ENCODE assay signal across 21 cellular contexts in genomic region chr5:172315599-172316531, GRCh38. TPM values are rescaled to one million over a fixed set of nuclear protein-coding genes. Genes with fewer than 3 reads are reported as not detected.
DNase-seq lines count a peak whose midpoint lies in the region; ATAC-seq and TF ChIP-seq lines count a peak whose summit lies in the region.
"Had no signal": no experiment of that assay in that cellular context is flagged by ENCODE, and none has a peak within 500 bp of the region (broad histone marks: within the 10 kb centered on the region; RNA-seq: fewer than 3 reads in every experiment).

No MANE protein-coding gene starts in this region.

- H3K4me3 Mint-ChIP-seq in T-helper 17 cell, result no peak overlapping the region
- H3K4me3 Mint-ChIP-seq: activated naive CD4-positive, alpha-beta T cell treated with anti-CD3 and anti-CD28 coated beads, Interleukin-2, amount 10 ng/mL, durations not matched to agents 7 days and 5 days; brain; nephron; T-helper 1 cell treated with Interleukin-12 subunit alpha and Interleukin-12 subunit beta and Interleukin-4 antibody, amounts not matched to agents 30 μg/mL and 1 μg/mL, for 36 hours had no signal

- CTCF ChIA-PET in PC-3 (lab: Charles Lee), result no interaction called here

- peaks cover 2% of the 10 kb centered on the region for H3K36me3 Mint-ChIP-seq in T-helper 17 cell (ENCODE audit: low read depth)
- H3K36me3 Mint-ChIP-seq: activated naive CD4-positive, alpha-beta T cell treated with anti-CD3 and anti-CD28 coated beads, Interleukin-2, amount 10 ng/mL, durations not matched to agents 7 days and 5 days; brain had no signal

- no peaks in the 10 kb centered on the region for H3K36me3 ChIP-seq in PC-3 (ENCODE audit: low read depth, low read length)
- H3K36me3 ChIP-seq in stomach, result no peaks in the 10 kb centered on the region
- H3K36me3 ChIP-seq: thyroid gland had no signal

- no peaks in the 10 kb centered on the region for H3K79me2 ChIP-seq in PC-3 (ENCODE audit: low read length)

- H3K9me2 ChIP-seq in PC-3 (replicated peaks; ENCODE audit: low read length), result no peaks in the 10 kb centered on the region

- H3K4me3 ChIP-seq in PC-3 (ENCODE audit: low read length) (peak overlapping the region; percentile 17; the same call in 1 of the 2 replicates), stomach (no peak overlapping the region), coronary artery (no peak overlapping the region)
- H3K4me3 ChIP-seq: thyroid gland had no signal

- H3K9ac ChIP-seq in PC-3 (ENCODE audit: low read length), result no peak overlapping the region

- H3K27me3 Mint-ChIP-seq in T-helper 17 cell, result peaks cover 11% of the 10 kb centered on the region

- H3K9me3 ChIP-seq in PC-3 (ENCODE audit: low read length) (no peaks in the 10 kb centered on the region), stomach (no peaks in the 10 kb centered on the region), T-helper 17 cell (ENCODE audit: control insufficient read depth, low read length, poor library complexity, severe bottlenecking) (no peaks in the 10 kb centered on the region)
- H3K9me3 ChIP-seq: thyroid gland had no signal

- TF ChIP-seq CTCF in PC-3 (conservative IDR thresholded peaks at IDR 0.05; ENCODE audit: low read depth, low read length) (no peak), stomach (IDR thresholded peaks at IDR 0.05) (no peak), coronary artery (IDR thresholded peaks at IDR 0.05) (no peak)

- no peaks in the 10 kb centered on the region for H3K27me3 ChIP-seq in PC-3 (ENCODE audit: low read length)
- H3K27me3 ChIP-seq in stomach, result no peaks in the 10 kb centered on the region
- H3K27me3 ChIP-seq: thyroid gland had no signal

- ATAC-seq in GM21367 (IDR thresholded peaks at IDR 0.05; ENCODE audit: unreplicated experiment) (peak; percentile 34), HG02973 (IDR thresholded peaks at IDR 0.05; ENCODE audit: unreplicated experiment) (peak; percentile 55), PC-3 (peak; percentile 41), T-helper 17 cell (no peak)
- ATAC-seq: activated CD4-positive, CD25-positive, alpha-beta regulatory T cell treated with anti-CD3 and anti-CD28 coated beads, Interleukin-2, amount 50 U/mL, for 24 hours had no signal

- TF ChIP-seq POLR2A in stomach (IDR thresholded peaks at IDR 0.05), result no peak

- WGBS in stomach, 5 donors, result 92 to 95% (median 93%) methylated on average over 11 of the region's 11 CpGs

- TF ChIP-seq EP300 in stomach (IDR thresholded peaks at IDR 0.05), result no peak

- intact Hi-C loops in PC-3 (cut with micrococcal nuclease) (loop anchor here (5.0 kb wide), 1 partner anchor 66 kb away; no protein-coding TSS in a partner anchor), stomach (cut with DNase I; ENCODE audit: low total_unique reads) (no loop called here)

- H3K4me2 ChIP-seq in PC-3 (ENCODE audit: low read length), result peak overlapping the region; percentile 78

- no peaks in the 10 kb centered on the region for H4K20me1 ChIP-seq in PC-3 (ENCODE audit: low read length)

- H3K4me1 Mint-ChIP-seq in T-helper 17 cell, result peaks cover 2% of the 10 kb centered on the region
- H3K4me1 Mint-ChIP-seq: activated naive CD4-positive, alpha-beta T cell treated with anti-CD3 and anti-CD28 coated beads, Interleukin-2, amount 10 ng/mL, durations not matched to agents 7 days and 5 days; brain had no signal

- peak overlapping the region; percentile 73 for H3K27ac ChIP-seq in PC-3 (ENCODE audit: low read length)
- no peak overlapping the region for H3K27ac ChIP-seq in stomach
- H3K27ac ChIP-seq in coronary artery, result no peak overlapping the region
- H3K27ac ChIP-seq: C4-2B, thyroid gland had no signal

- H3K27ac Mint-ChIP-seq in T-helper 17 cell, result no peak overlapping the region
- H3K27ac Mint-ChIP-seq: activated naive CD4-positive, alpha-beta T cell treated with anti-CD3 and anti-CD28 coated beads, Interleukin-2, amount 10 ng/mL, durations not matched to agents 7 days and 5 days; brain; nephron; T-helper 1 cell treated with Interleukin-12 subunit alpha and Interleukin-12 subunit beta and Interleukin-4 antibody, amounts not matched to agents 30 μg/mL and 1 μg/mL, for 36 hours had no signal

- POLR2A ChIA-PET in PC-3 (lab: Charles Lee; ENCODE audit: unreplicated experiment), result no interaction called here

- no peaks in the 10 kb centered on the region for H3F3A ChIP-seq in PC-3 (ENCODE audit: low read length, unreplicated experiment)

- no TSS peak for BruUV-seq in PC-3 (replicated peaks; lab: Mats Ljungman, UMichigan)

- peak overlapping the region; percentile 14; the same call in 1 of the 2 replicates for H2AFZ ChIP-seq in PC-3 (ENCODE audit: low read length)

- DNase-seq in PC-3 (no peak), stomach (no peak), globus pallidus (ENCODE audit: low spot score) (no peak), coronary artery (ENCODE audit: low spot score) (no peak), T-helper 17 cell (no peak)
- DNase-seq: activated naive CD4-positive, alpha-beta T cell treated with anti-CD3 and anti-CD28 coated beads, Interleukin-2, amount 10 ng/mL, durations not matched to agents 7 days and 5 days; DND-41; HCEC 1CT; Kasumi-1; NCI-H1436 treated with DMSO at 0.1 percent for 48 hours; NCI-H524; retina; stimulated activated CD8-positive, alpha-beta memory T cell treated with anti-CD3 and anti-CD28 coated beads, Interleukin-4, amount 100 ng/mL, for 48 hours; thyroid gland had no signal

- H3K4me1 ChIP-seq in PC-3 (ENCODE audit: insufficient read depth, low read length), result peaks cover 25% of the 10 kb centered on the region
- no peaks in the 10 kb centered on the region for H3K4me1 ChIP-seq in stomach
- H3K4me1 ChIP-seq: thyroid gland had no signal

RNA-seq across cellular contexts. Expression of gene UBTD2, which starts 32.3 kb away (rescaled TPM):
- total RNA-seq in PC-3 (2014; rRNA removed) (22.6 and 23.8 TPM in 2 replicates), stomach (10 to 100 TPM in 3 of 5 donors, 1 to 10 TPM in 2; 1.8 to 48.5 (median 17.7) TPM), T-helper 17 cell (1 to 10 TPM; 3.5 to 3.9 TPM)
- polyA plus RNA-seq in stomach, result 10 to 100 TPM in 2 of 3 donors, 1 to 10 TPM in 1; 7.6 to 17.7 (median 15.7) TPM
